9 cellular contexts compared by ENCODE assay signal in the genomic region with DNA sequence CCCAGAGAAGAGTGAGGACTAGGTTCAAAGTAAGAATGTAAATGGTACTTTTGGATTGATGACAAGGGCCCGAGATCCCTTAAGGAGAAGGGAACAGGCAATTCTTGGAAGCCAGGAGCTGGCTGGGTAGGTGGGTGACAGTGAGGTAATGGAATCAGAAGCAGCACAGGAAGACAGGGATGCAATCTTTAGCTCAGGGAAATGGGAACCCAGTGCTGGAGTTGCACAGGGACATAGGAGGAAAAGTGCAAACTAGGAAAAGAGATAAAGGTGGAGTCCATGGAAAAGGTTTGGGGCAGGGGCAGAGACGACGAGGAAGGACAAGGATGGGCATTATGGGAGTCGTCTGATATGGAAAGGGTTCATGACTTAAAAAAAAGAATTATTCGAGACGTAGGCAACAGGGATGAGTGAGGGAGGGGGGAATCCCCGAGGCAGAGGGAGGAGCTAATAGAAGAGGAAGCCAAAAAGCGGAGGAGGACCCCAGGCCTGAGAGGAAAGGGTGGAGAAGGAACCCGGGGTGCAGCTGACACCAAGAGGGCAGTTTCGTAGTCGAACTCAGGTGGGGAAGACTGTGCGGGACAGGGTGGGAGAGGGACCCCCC. TPM values are rescaled to one million over a fixed set of nuclear protein-coding genes. Genes with fewer than 3 reads are reported as not detected.
DNase-seq lines count a peak whose midpoint lies in the region; ATAC-seq and TF ChIP-seq lines count a peak whose summit lies in the region.
"Had no signal": no experiment of that assay in that cellular context is flagged by ENCODE, and none has a peak within 500 bp of the region (broad histone marks: within the 10 kb centered on the region; RNA-seq: fewer than 3 reads in every experiment).

No MANE protein-coding gene starts in this region.

- no peak for TF ChIP-seq RAD21 in SK-N-SH (IDR thresholded peaks at IDR 0.05; ENCODE audit: low read length)

- no peaks in the 10 kb centered on the region for H3F3A ChIP-seq in SK-N-SH (replicated peaks; ENCODE audit: insufficient read depth)

- H3K36me3 Mint-ChIP-seq in CD14-positive monocyte = peaks cover 26 to 36% of the 10 kb centered on the region in 2 donors
- peaks cover 40% of the 10 kb centered on the region for H3K36me3 Mint-ChIP-seq in brain

- peaks cover 1 to 3% (median 3%) of the 10 kb centered on the region in 3 donors for H3K27me3 Mint-ChIP-seq in CD14-positive monocyte (ENCODE audit: low read depth in 3 of 3)
- peaks cover 10% of the 10 kb centered on the region for H3K27me3 Mint-ChIP-seq in brain

- peak; percentile 33 for ATAC-seq in GM19025 (IDR thresholded peaks at IDR 0.05; ENCODE audit: low read depth, unreplicated experiment)
- ATAC-seq in HG03342 (IDR thresholded peaks at IDR 0.05; ENCODE audit: unreplicated experiment) = peak; percentile 42

- H3K79me2 ChIP-seq in SK-N-SH (ENCODE audit: insufficient read depth) = peaks cover 51% of the 10 kb centered on the region

- peaks cover 18 to 34% of the 10 kb centered on the region in 2 experiments for H3K36me3 ChIP-seq in SK-N-SH (replicated peaks in 1 of 2; ENCODE audit: control insufficient read depth in 1 of 2, insufficient read depth in 2 of 2, low read length in 1 of 2)
- H3K36me3 ChIP-seq in iPS-20b (ENCODE audit: insufficient read depth, low read depth, low read length) = peaks cover 19% of the 10 kb centered on the region
- peaks cover 0 to 43% (median 33%) of the 10 kb centered on the region in 6 donors for H3K36me3 ChIP-seq in spleen

- H3K27ac Mint-ChIP-seq in CD14-positive monocyte (peak overlapping the region; percentile 95 to 100 (median 97)), brain (peak overlapping the region; percentile 95 to 99 (median 99))

- TF ChIP-seq POLR2A in spleen (IDR thresholded peaks at IDR 0.05) = no peak

- DNase-seq in CD14-positive monocyte (ENCODE audit: low spot score) = peak; percentile 78
- DNase-seq in SK-N-SH = peak; percentile 69
- no peak for DNase-seq in spleen
- DNase-seq in HPDE6-E6E7 (ENCODE audit: extremely low spot score) = no peak

- H3K9ac ChIP-seq in SK-N-SH (peak overlapping the region; percentile 99), iPS-20b (ENCODE audit: low read depth, low read length) (peak overlapping the region; percentile 86)

- TF ChIP-seq CTCF in CD14-positive monocyte (IDR thresholded peaks at IDR 0.05) = no peak
- no peak for TF ChIP-seq CTCF in SK-N-SH (IDR thresholded peaks at IDR 0.05)
- TF ChIP-seq CTCF in brain (conservative IDR thresholded peaks at IDR 0.05) = no peak
- TF ChIP-seq CTCF in spleen (IDR thresholded peaks at IDR 0.05 in 8 of 11, conservative IDR thresholded peaks at IDR 0.05 in 3 of 11) = no peak

- peaks cover 36% of the 10 kb centered on the region for H3K4me1 Mint-ChIP-seq in CD14-positive monocyte
- peaks cover 47% of the 10 kb centered on the region for H3K4me1 Mint-ChIP-seq in brain

- H3K4me3 ChIP-seq in SK-N-SH (ENCODE audit: low read depth in 2 of 2, low read length in 1 of 2) (peak overlapping the region; percentile 65 to 68), iPS-20b (ENCODE audit: low read length) (peak overlapping the region; percentile 88), spleen (peak overlapping the region; percentile 72 to 90 (median 84))

- H3K4me3 Mint-ChIP-seq in CD14-positive monocyte (peak overlapping the region; percentile 89 to 99), brain (peak overlapping the region; percentile 93 to 99 (median 96))

- no peaks in the 10 kb centered on the region for H4K20me1 ChIP-seq in SK-N-SH (ENCODE audit: insufficient read depth)

- intact Hi-C loops in CD14-positive monocyte (cut with micrococcal nuclease) (loop anchor here in 1 of 2 donors (2.0 kb wide), 1 partner anchor 16 kb away; no protein-coding TSS in a partner anchor), spleen (cut with DNase I; ENCODE audit: low total_unique reads) (no loop called here)

- H3K4me2 ChIP-seq in SK-N-SH = peak overlapping the region; percentile 85

- H3K9me3 Mint-ChIP-seq in CD14-positive monocyte (peaks cover 0 to 2% (median 0%) of the 10 kb centered on the region in 7 donors), brain (peaks cover 0 to 2% (median 0%) of the 10 kb centered on the region in 5 experiments)

- H3K27me3 ChIP-seq in SK-N-SH (ENCODE audit: insufficient read depth) (no peaks in the 10 kb centered on the region), iPS-20b (ENCODE audit: insufficient read depth, low read length) (no peaks in the 10 kb centered on the region), spleen (replicated peaks in 1 of 7) (no peaks in the 10 kb centered on the region)

- WGBS in SK-N-SH (ENCODE audit: low lambda C conversion rate) = 1% methylated on average over 12 of the region's 12 CpGs
- WGBS in spleen, 5 donors = 2 to 5% (median 3%) methylated on average over 9 to 12 of the region's 12 CpGs

- H2AFZ ChIP-seq in SK-N-SH (ENCODE audit: low read depth) = peak overlapping the region; percentile 76

- H3K27ac ChIP-seq in SK-N-SH (ENCODE audit: low read depth in 2 of 2, low read length in 1 of 2) = peak overlapping the region; percentile 92; a peak in 3 of 4 replicates
- H3K27ac ChIP-seq in iPS-20b (ENCODE audit: low read length) = no peak overlapping the region
- peak overlapping the region; percentile 81 to 98 (median 96) for H3K27ac ChIP-seq in spleen

- peaks cover 5 to 12% of the 10 kb centered on the region in 2 experiments; a peak in 3 of 4 replicates for H3K4me1 ChIP-seq in SK-N-SH (ENCODE audit: control insufficient read depth in 1 of 2, insufficient read depth in 2 of 2, low read depth in 1 of 2, low read length in 1 of 2)
- H3K4me1 ChIP-seq in iPS-20b (ENCODE audit: insufficient read depth, low read length) = peaks cover 6% of the 10 kb centered on the region; the same call in 1 of the 2 replicates
- H3K4me1 ChIP-seq in spleen = peaks cover 20 to 64% (median 50%) of the 10 kb centered on the region in 6 donors

- CTCF ChIA-PET in SK-N-SH (lab: Yijun Ruan, JAX) = interaction anchor here (0.8 to 16.4 kb wide), 5 partner anchors 11 to 45 kb away, joined by 3 to 142 read pairs (median 6); no protein-coding TSS in a partner anchor

- TF ChIP-seq EP300 in SK-N-SH (IDR thresholded peaks at IDR 0.05; ENCODE audit: borderline replicate concordance in 1 of 2, low read depth in 1 of 2, low read length in 1 of 2) = no peak

- no peaks in the 10 kb centered on the region for H3K9me2 ChIP-seq in SK-N-SH

- H3K9me3 ChIP-seq in SK-N-SH = no peaks in the 10 kb centered on the region
- H3K9me3 ChIP-seq in iPS-20b (ENCODE audit: insufficient read depth, low read depth, low read length) = no peaks in the 10 kb centered on the region
- H3K9me3 ChIP-seq in spleen = no peaks in the 10 kb centered on the region

- POLR2A ChIA-PET in SK-N-SH (lab: Yijun Ruan, JAX) = interaction anchor here (1.4 to 1.6 kb wide), 3 partner anchors 12 to 16 kb away, joined by 4 to 6 read pairs (median 6); no protein-coding TSS in a partner anchor

TF ChIP-seq in SK-N-SH, 30 proteins besides CTCF, POLR2A, EP300 and RAD21:
- TF ChIP-seq GATA2 (CRISPR knock-in tag; IDR thresholded peaks at IDR 0.05) (no peak), GABPA (IDR thresholded peaks at IDR 0.05; ENCODE audit: low read depth) (no peak)
- TF ChIP-seq, protein P1, sequence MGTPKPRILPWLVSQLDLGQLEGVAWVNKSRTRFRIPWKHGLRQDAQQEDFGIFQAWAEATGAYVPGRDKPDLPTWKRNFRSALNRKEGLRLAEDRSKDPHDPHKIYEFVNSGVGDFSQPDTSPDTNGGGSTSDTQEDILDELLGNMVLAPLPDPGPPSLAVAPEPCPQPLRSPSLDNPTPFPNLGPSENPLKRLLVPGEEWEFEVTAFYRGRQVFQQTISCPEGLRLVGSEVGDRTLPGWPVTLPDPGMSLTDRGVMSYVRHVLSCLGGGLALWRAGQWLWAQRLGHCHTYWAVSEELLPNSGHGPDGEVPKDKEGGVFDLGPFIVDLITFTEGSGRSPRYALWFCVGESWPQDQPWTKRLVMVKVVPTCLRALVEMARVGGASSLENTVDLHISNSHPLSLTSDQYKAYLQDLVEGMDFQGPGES (IDR thresholded peaks at IDR 0.05; ENCODE audit: low read depth, low read length) = no peak
- TF ChIP-seq, protein P2, sequence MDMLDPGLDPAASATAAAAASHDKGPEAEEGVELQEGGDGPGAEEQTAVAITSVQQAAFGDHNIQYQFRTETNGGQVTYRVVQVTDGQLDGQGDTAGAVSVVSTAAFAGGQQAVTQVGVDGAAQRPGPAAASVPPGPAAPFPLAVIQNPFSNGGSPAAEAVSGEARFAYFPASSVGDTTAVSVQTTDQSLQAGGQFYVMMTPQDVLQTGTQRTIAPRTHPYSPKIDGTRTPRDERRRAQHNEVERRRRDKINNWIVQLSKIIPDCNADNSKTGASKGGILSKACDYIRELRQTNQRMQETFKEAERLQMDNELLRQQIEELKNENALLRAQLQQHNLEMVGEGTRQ (IDR thresholded peaks at IDR 0.05; ENCODE audit: borderline replicate concordance, low read depth, low read length) = no peak

RNA-seq across cellular contexts. Expression of a gene that starts 0.5 kb away (rescaled TPM):
- polyA plus RNA-seq in CD14-positive monocyte (10 to 100 TPM; 37.8 to 50.3 TPM), SK-N-SH (2012; rRNA removed) (62.9 and 76.6 TPM in 2 replicates), brain (ENCODE audit: insufficient read depth, low read depth, low replicate concordance) (63.9 TPM), spleen (10 to 100 TPM; 25.6 to 41.4 (median 30.8) TPM)
- polyA plus RNA-seq in SK-N-SH (2012; cell fraction: cytosol; rRNA removed) = 37.1 and 54.0 TPM in 2 replicates
- polyA plus RNA-seq in SK-N-SH (2012; cell fraction: nucleus; rRNA removed) = 90.1 and 105 TPM in 2 replicates
- 10 to 100 TPM; 63.7 to 85.4 (median 69.5) TPM for total RNA-seq in spleen

RNA-seq across cellular contexts. Expression of a gene that starts 20.3 kb away (rescaled TPM):
- polyA plus RNA-seq in CD14-positive monocyte (10 to 100 TPM; 39.3 to 43.5 TPM), SK-N-SH (2012; rRNA removed) (29.1 and 49.0 TPM in 2 replicates), brain (ENCODE audit: insufficient read depth, low read depth, low replicate concordance) (33.7 TPM), spleen (10 to 100 TPM; 30.8 to 57.8 (median 40.3) TPM)
- polyA plus RNA-seq in SK-N-SH (2012; cell fraction: cytosol; rRNA removed) = 31.1 and 32.7 TPM in 2 replicates
- polyA plus RNA-seq in SK-N-SH (2012; cell fraction: nucleus; rRNA removed) = 70.3 and 111 TPM in 2 replicates
- total RNA-seq in spleen = 10 to 100 TPM; 75.9 to 96.1 (median 92.2) TPM

RNA-seq across cellular contexts. Expression of a gene that starts 44.6 kb away (rescaled TPM):
- polyA plus RNA-seq in CD14-positive monocyte = 1 to 10 TPM; 1.3 to 1.8 TPM
- polyA plus RNA-seq in SK-N-SH (2012; rRNA removed) = 14.6 and 15.8 TPM in 2 replicates
- polyA plus RNA-seq in SK-N-SH (2012; cell fraction: cytosol; rRNA removed) = 3.9 and 6.8 TPM in 2 replicates
- 23.5 and 29.2 TPM in 2 replicates for polyA plus RNA-seq in SK-N-SH (2012; cell fraction: nucleus; rRNA removed)
- polyA plus RNA-seq in brain (ENCODE audit: insufficient read depth, low read depth, low replicate concordance) = 28.5 TPM
- total RNA-seq in spleen = 10 to 100 TPM; 27.3 to 46.6 (median 33.4) TPM
- polyA plus RNA-seq in spleen = 10 to 100 TPM in 1 of 3 donors, 1 to 10 TPM in 2; 9.1 to 17.7 (median 9.8) TPM

RNA-seq across cellular contexts. Expression of a gene that starts 45.8 kb away (rescaled TPM):
- polyA plus RNA-seq in CD14-positive monocyte = under 1 TPM in 1 of 2 donors, not detected in 1; 0.61 TPM
- 0.11 and 0.16 TPM in 2 replicates for polyA plus RNA-seq in SK-N-SH (2012; rRNA removed)
- 0.12 and 0.17 TPM in 2 replicates for polyA plus RNA-seq in SK-N-SH (2012; cell fraction: cytosol; rRNA removed)
- 0.30 and 0.35 TPM in 2 replicates for polyA plus RNA-seq in SK-N-SH (2012; cell fraction: nucleus; rRNA removed)
- polyA plus RNA-seq in brain (ENCODE audit: insufficient read depth, low read depth, low replicate concordance) = 29.0 TPM
- 100 to 1,000 TPM in 2 of 7 donors, 10 to 100 TPM in 5; 56.1 to 114 (median 90.3) TPM for total RNA-seq in spleen
- 10 to 100 TPM; 17.3 to 77.8 (median 47.5) TPM for polyA plus RNA-seq in spleen
- total RNA-seq: activated CD8-positive, alpha-beta memory T cell treated with anti-CD3 and anti-CD28 coated beads for 36 hours had no signal

Comparison
In these comparisons a context has a peak if more than half of its experiments do, and no peak if none do; other contexts are left out.
1. DNase-seq: peak in CD14-positive monocyte (single experiment) and SK-N-SH (single experiment); none in spleen (single experiment) and HPDE6-E6E7 (single experiment).
2. Peak in every context shown above with its lines, with median percentiles within 50 percentile points of each other: H3K4me3 ChIP-seq.